ENCODE assay signal across 8 cellular contexts in the genomic region with DNA sequence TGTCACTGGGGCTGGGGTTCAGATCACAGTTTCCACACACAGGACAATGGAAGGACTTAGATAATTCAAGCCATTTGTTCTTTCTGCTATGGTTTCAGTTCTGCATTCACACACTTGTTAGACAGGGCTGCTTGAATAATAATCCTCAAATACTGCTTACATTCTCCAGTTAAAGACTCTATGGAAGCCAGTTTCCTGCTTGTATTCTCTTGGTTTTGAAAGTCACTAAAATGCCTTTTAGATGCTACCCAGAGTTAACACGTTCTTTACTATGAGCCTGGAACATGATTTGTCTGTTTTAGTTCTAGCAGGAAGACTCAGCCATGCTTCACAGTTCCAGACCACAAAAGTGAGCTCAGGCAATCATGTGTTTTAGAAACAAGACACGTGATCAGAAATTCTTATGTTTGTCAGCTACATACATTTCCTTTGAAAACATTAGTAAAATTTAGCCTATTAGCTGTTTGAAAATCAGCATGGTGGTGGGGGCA.
DNase-seq lines count a peak whose midpoint lies in the region; ATAC-seq, FAIRE-seq and TF ChIP-seq lines count a peak whose summit lies in the region.

No MANE protein-coding gene starts in this region.

- H2AFZ ChIP-seq in trophoblast cell (ENCODE audit: insufficient read depth, low read length, poor library complexity): no peak overlapping the region

- intact Hi-C loops in ascending aorta (cut with DNase I): no loop called here

- H3K4me1 ChIP-seq in ascending aorta: no peaks in the 10 kb centered on the region
- no peaks in the 10 kb centered on the region for H3K4me1 ChIP-seq in trophoblast cell (ENCODE audit: control insufficient read depth in 1 of 2, insufficient read depth in 2 of 2, low read length in 2 of 2)

- no peaks in the 10 kb centered on the region for H3K27me3 ChIP-seq in ascending aorta
- no peaks in the 10 kb centered on the region for H3K27me3 ChIP-seq in trophoblast cell (ENCODE audit: insufficient read depth, low read length)

- in situ Hi-C loops in KBM-7 (cut with MboI; ENCODE audit: low pct_unique_long_range_greater_than_20kb, low sequenced_read_pairs): no loop called here

- DNase-seq in GM12865 (ENCODE audit: low read depth) (peak; percentile 80), KBM-7 (peak; percentile 16), glomerular visceral epithelial cell (ENCODE audit: extremely low spot score) (peak; percentile 31), urothelium cell line (ENCODE audit: low spot score) (no peak), ascending aorta (ENCODE audit: low spot score in 2 of 2) (no peak), trophoblast cell (no peak), cerebellum (ENCODE audit: low spot score) (no peak)

- TF ChIP-seq CTCF in GM12865 (IDR thresholded peaks at IDR 0.05; ENCODE audit: insufficient read depth, low read depth, low read length, missing control alignments): no peak
- TF ChIP-seq CTCF in ascending aorta (IDR thresholded peaks at IDR 0.05): no peak

- H3K36me3 ChIP-seq in ascending aorta (no peaks in the 10 kb centered on the region), trophoblast cell (ENCODE audit: control insufficient read depth in 1 of 2, insufficient read depth in 2 of 2, low read length in 2 of 2) (no peaks in the 10 kb centered on the region)

- no peaks in the 10 kb centered on the region for H3K79me2 ChIP-seq in trophoblast cell (ENCODE audit: control insufficient read depth, insufficient read depth, low read length, poor library complexity)

- WGBS in trophoblast cell (ENCODE audit: extremely low coverage, insufficient coverage, insufficient read length): no CpG with 5 or more reads among the region's 2 CpGs

- no peak overlapping the region for H3K23ac ChIP-seq in trophoblast cell (ENCODE audit: low read length)

- no peak overlapping the region for H3K9ac ChIP-seq in trophoblast cell (ENCODE audit: low read length)

- no peaks in the 10 kb centered on the region for H3K9me3 ChIP-seq in ascending aorta
- no peaks in the 10 kb centered on the region for H3K9me3 ChIP-seq in trophoblast cell (ENCODE audit: insufficient read depth, low read depth, low read length)

- no peak overlapping the region for H4K91ac ChIP-seq in trophoblast cell (ENCODE audit: low read depth, low read length)

- H4K8ac ChIP-seq in trophoblast cell (ENCODE audit: low read depth, low read length): no peak overlapping the region

- no peak for FAIRE-seq in urothelium cell line (lab: Jason Lieb, UNC)

- peak; percentile 92 for ATAC-seq in GM21619 (IDR thresholded peaks at IDR 0.05; ENCODE audit: unreplicated experiment)

- H4K12ac ChIP-seq in trophoblast cell (ENCODE audit: low read depth, low read length): no peak overlapping the region

- H3K18ac ChIP-seq in trophoblast cell (ENCODE audit: low read length): no peak overlapping the region

- H2BK5ac ChIP-seq in trophoblast cell (ENCODE audit: low read depth, low read length, poor library complexity): no peak overlapping the region

- H3K4me2 ChIP-seq in trophoblast cell (ENCODE audit: low read length): no peak overlapping the region

- H3K79me1 ChIP-seq in trophoblast cell (ENCODE audit: low read length): no peaks in the 10 kb centered on the region

- no peak overlapping the region for H2BK120ac ChIP-seq in trophoblast cell (ENCODE audit: insufficient read depth, low read length, poor library complexity)

- no peak overlapping the region for H3K27ac ChIP-seq in ascending aorta
- no peak overlapping the region for H3K27ac ChIP-seq in trophoblast cell (ENCODE audit: low read depth, low read length)

- H3K4me3 ChIP-seq in GM12865 (ENCODE audit: low read depth, low read length): peak overlapping the region; percentile 0; the same call in 1 of the 2 replicates
- no peak overlapping the region for H3K4me3 ChIP-seq in ascending aorta
- no peak overlapping the region for H3K4me3 ChIP-seq in trophoblast cell (ENCODE audit: low read depth, low read length)

- H2BK12ac ChIP-seq in trophoblast cell (ENCODE audit: low read length): no peak overlapping the region

- H3K14ac ChIP-seq in trophoblast cell (ENCODE audit: low read length): no peak overlapping the region

- H3K4ac ChIP-seq in trophoblast cell (ENCODE audit: low read depth, low read length): no peak overlapping the region

- H2AK5ac ChIP-seq in trophoblast cell (ENCODE audit: low read length): no peak overlapping the region

Comparison
In these comparisons a context has a peak if more than half of its experiments do, and no peak if none do; other contexts are left out.
1. DNase-seq: peak in GM12865 (single experiment), KBM-7 (single experiment) and glomerular visceral epithelial cell (single experiment); none in urothelium cell line (single experiment), ascending aorta (0 of 2), trophoblast cell (0 of 2) and cerebellum (single experiment).